Comparison of ENCODE assay signal across 10 cellular contexts in genomic region chr12:14841761-14842160, GRCh38. TPM values are rescaled to one million over a fixed set of nuclear protein-coding genes. Genes with fewer than 3 reads are reported as not detected.
DNase-seq lines count a peak whose midpoint lies in the region; ATAC-seq and TF ChIP-seq lines count a peak whose summit lies in the region.
"Had no signal": no experiment of that assay in that cellular context is flagged by ENCODE, and none has a peak within 500 bp of the region (broad histone marks: within the 10 kb centered on the region; RNA-seq: fewer than 3 reads in every experiment).

No MANE protein-coding gene starts in this region.

- CTCF ChIA-PET in RWPE1 (lab: Yijun Ruan, JAX) = no interaction called here

- no peak for ATAC-seq in GM19452 (IDR thresholded peaks at IDR 0.05; ENCODE audit: unreplicated experiment)
- no peak for ATAC-seq in HG02588 (IDR thresholded peaks at IDR 0.05; ENCODE audit: unreplicated experiment)
- ATAC-seq in HG02973 (IDR thresholded peaks at IDR 0.05; ENCODE audit: unreplicated experiment) = no peak

- DNase-seq in 8988T = peak; percentile 11
- peak; percentile 51 for DNase-seq in RWPE1 (ENCODE audit: low spot score)
- peak; percentile 83 for DNase-seq in fibroblast of pulmonary artery (ENCODE audit: low read depth)
- DNase-seq in activated CD4-positive, alpha-beta T cell treated with anti-CD3 and anti-CD28 coated beads for 4 hours = no peak
- DNase-seq: substantia nigra had no signal

- no peak overlapping the region for H3K27ac ChIP-seq in RWPE1
- peak overlapping the region; percentile 30 for H3K27ac ChIP-seq in mesodermal cell (ENCODE audit: low read depth, low read length, severe bottlenecking)

- WGBS in mesodermal cell (ENCODE audit: insufficient coverage in 2 of 2), 2 experiments = 64 to 86% methylated on average over 2 to 3 of the region's 3 CpGs

- H3K4me3 ChIP-seq in fibroblast of pulmonary artery (replicated peaks; ENCODE audit: low read depth, low read length) (peak overlapping the region; percentile 38), mesodermal cell (ENCODE audit: extremely low read depth, insufficient read depth, low read length, poor library complexity, severe bottlenecking) (no peak overlapping the region)

- peaks cover 15% of the 10 kb centered on the region for H3K36me3 ChIP-seq in mesodermal cell (ENCODE audit: control insufficient read depth, insufficient read depth, low read length)

- no peak for TF ChIP-seq CTCF in RWPE1 (conservative IDR thresholded peaks at IDR 0.05; ENCODE audit: low read depth)
- TF ChIP-seq CTCF in fibroblast of pulmonary artery (IDR thresholded peaks at IDR 0.05; ENCODE audit: low read length, missing control alignments) = no peak

- H3K4me1 ChIP-seq in mesodermal cell (ENCODE audit: control insufficient read depth, insufficient read depth, low read length, poor library complexity, severe bottlenecking) = peaks cover 20% of the 10 kb centered on the region

- POLR2A ChIA-PET in RWPE1 (lab: Yijun Ruan, JAX; ENCODE audit: low non-redundant PET) = no interaction called here

- H3K9me3 ChIP-seq in mesodermal cell (ENCODE audit: control insufficient read depth, low read length) = no peaks in the 10 kb centered on the region

RNA-seq across cellular contexts. Expression of gene ART4, which starts 1.6 kb away (rescaled TPM):
- polyA plus RNA-seq in mesodermal cell (2013, experiment 1 of 2) = 8.8 TPM
- 6.3 TPM for polyA plus RNA-seq in mesodermal cell (2013, experiment 2 of 2)
- polyA plus RNA-seq: AG04450 had no signal

RNA-seq across cellular contexts. Expression of gene SMCO3, which starts 27.8 kb away (rescaled TPM):
- 0.66 TPM for polyA plus RNA-seq in mesodermal cell (2013, experiment 1 of 2)
- polyA plus RNA-seq in mesodermal cell (2013, experiment 2 of 2) = 1.0 TPM

RNA-seq across cellular contexts. Expression of gene C12orf60, which starts 38.3 kb away (rescaled TPM):
- 6.4 TPM for polyA plus RNA-seq in mesodermal cell (2013, experiment 1 of 2)
- 7.4 TPM for polyA plus RNA-seq in mesodermal cell (2013, experiment 2 of 2)

RNA-seq across cellular contexts. Expression of gene WBP11, which starts 38.5 kb away (rescaled TPM):
- 63.4 TPM for polyA plus RNA-seq in mesodermal cell (2013, experiment 1 of 2)
- 97.6 TPM for polyA plus RNA-seq in mesodermal cell (2013, experiment 2 of 2)

RNA-seq across cellular contexts. Expression of gene MGP, which starts 43.9 kb away (rescaled TPM):
- 2.8 TPM for polyA plus RNA-seq in mesodermal cell (2013, experiment 1 of 2)
- polyA plus RNA-seq in mesodermal cell (2013, experiment 2 of 2) = 1.7 TPM

Comparison
In these comparisons a context has a peak if more than half of its experiments do, and no peak if none do; other contexts are left out.
1. DNase-seq: peak in 8988T (single experiment), RWPE1 (single experiment) and fibroblast of pulmonary artery (single experiment); none in activated CD4-positive, alpha-beta T cell treated with anti-CD3 and anti-CD28 coated beads for 4 hours (0 of 2).